Comparison of ENCODE assay signal across 8 cellular contexts in the genomic region with DNA sequence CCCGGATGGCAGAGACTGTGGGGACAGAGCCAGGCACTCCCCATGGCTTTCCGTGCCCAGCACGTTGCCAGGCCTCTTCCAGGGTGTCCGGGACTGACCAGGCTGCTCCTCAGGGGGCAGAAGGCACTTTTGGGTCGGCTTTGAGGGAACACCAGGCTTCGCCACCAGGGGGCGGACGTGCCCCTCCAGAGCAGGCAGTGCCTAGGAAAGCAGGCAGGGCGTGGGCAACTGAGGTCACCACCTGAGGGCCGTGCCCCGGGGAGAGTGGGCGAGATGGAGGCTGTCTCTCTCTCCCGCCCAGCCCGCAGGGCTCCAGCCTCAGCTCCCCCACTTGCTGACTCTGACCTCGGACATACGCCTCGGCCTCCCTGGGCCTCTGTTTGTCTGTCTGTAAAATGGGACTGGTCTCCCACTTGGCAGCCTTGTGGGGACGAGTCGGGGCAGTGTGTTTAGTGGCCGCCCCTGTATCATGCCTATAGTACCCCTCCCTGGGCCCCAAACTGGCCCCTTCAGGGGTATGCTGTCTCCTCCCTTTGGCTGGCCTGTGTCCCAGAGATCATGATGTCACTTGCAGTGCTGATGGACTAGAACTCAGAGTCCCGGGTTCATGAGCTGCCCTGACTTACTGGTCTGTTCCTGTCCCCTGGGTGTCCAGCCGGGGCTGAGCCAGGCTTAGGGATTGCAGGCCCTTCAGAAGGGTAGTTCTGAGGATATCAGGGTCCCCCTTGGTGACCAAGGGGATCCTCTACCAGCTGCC. TPM values are rescaled to one million over a fixed set of nuclear protein-coding genes. Genes with fewer than 3 reads are reported as not detected.
A peak's percentile ranks its signal among the peaks of the same experiment; 100 is the strongest.
DNase-seq lines count a peak whose midpoint lies in the region; ATAC-seq and TF ChIP-seq lines count a peak whose summit lies in the region.

No MANE protein-coding gene starts in this region.

- DNase-seq in HCEC 1CT (peak; percentile 40), RWPE2 (ENCODE audit: low spot score) (no peak), fibroblast of villous mesenchyme (ENCODE audit: low read depth) (peak; percentile 78), ovary (peak; percentile 73 to 91 (median 85)), thoracic aorta (ENCODE audit: low spot score) (no peak)
- DNase-seq in activated T-helper 2 cell treated with anti-CD3 and anti-CD28 coated beads, Interferon-gamma antibody, Interleukin-2, Interleukin-4, amounts not matched to agents 10 μg/mL and 5 μg/mL and 100 μg/mL, durations not matched to agents 14 hours and 24 hours and 36 hours (ENCODE audit: low spot score), result peak; percentile 70

- no peaks in the 10 kb centered on the region for H3K36me3 ChIP-seq in BLaER1
- no peaks in the 10 kb centered on the region for H3K36me3 ChIP-seq in RWPE2 (ENCODE audit: low read depth)
- H3K36me3 ChIP-seq in ovary, result no peaks in the 10 kb centered on the region
- H3K36me3 ChIP-seq in thoracic aorta, result no peaks in the 10 kb centered on the region

- H3K4me2 ChIP-seq in BLaER1, result peak overlapping the region; percentile 90

- TF ChIP-seq CTCF in RWPE2 (IDR thresholded peaks at IDR 0.05; ENCODE audit: poor library complexity, severe bottlenecking), result peak; percentile 87
- peak; percentile 94 for TF ChIP-seq CTCF in fibroblast of villous mesenchyme (IDR thresholded peaks at IDR 0.05; ENCODE audit: insufficient read depth, low read depth, low read length)
- TF ChIP-seq CTCF in ovary (IDR thresholded peaks at IDR 0.05), result peak; percentile 91 to 96 (median 94)
- TF ChIP-seq CTCF in thoracic aorta (IDR thresholded peaks at IDR 0.05), result peak; percentile 82

- no peaks in the 10 kb centered on the region for H3K9me3 Mint-ChIP-seq in activated T-helper 2 cell treated with anti-CD3 and anti-CD28 coated beads, Interferon-gamma antibody, Interleukin-2, Interleukin-4, amounts not matched to agents 10 μg/mL and 5 μg/mL and 100 μg/mL, durations not matched to agents 14 hours and 24 hours and 36 hours

- H3K27me3 ChIP-seq in BLaER1 (no peaks in the 10 kb centered on the region), RWPE2 (ENCODE audit: insufficient read depth, poor library complexity, severe bottlenecking) (no peaks in the 10 kb centered on the region), ovary (no peaks in the 10 kb centered on the region), thoracic aorta (replicated peaks; ENCODE audit: insufficient read depth) (no peaks in the 10 kb centered on the region)

- no peaks in the 10 kb centered on the region for H3K27me3 Mint-ChIP-seq in activated T-helper 2 cell treated with anti-CD3 and anti-CD28 coated beads, Interferon-gamma antibody, Interleukin-2, Interleukin-4, amounts not matched to agents 10 μg/mL and 5 μg/mL and 100 μg/mL, durations not matched to agents 14 hours and 24 hours and 36 hours (ENCODE audit: low read depth)

- no peaks in the 10 kb centered on the region for H3K36me3 Mint-ChIP-seq in activated T-helper 2 cell treated with anti-CD3 and anti-CD28 coated beads, Interferon-gamma antibody, Interleukin-2, Interleukin-4, amounts not matched to agents 10 μg/mL and 5 μg/mL and 100 μg/mL, durations not matched to agents 14 hours and 24 hours and 36 hours (ENCODE audit: low read depth)

- H3K27ac ChIP-seq in BLaER1 (peak overlapping the region; percentile 70), RWPE2 (ENCODE audit: poor library complexity, severe bottlenecking) (no peak overlapping the region), ovary (peak overlapping the region in 1 of 2 donors; percentile 35), thoracic aorta (no peak overlapping the region)

- no peak overlapping the region for H3K4me3 ChIP-seq in BLaER1
- no peak overlapping the region for H3K4me3 ChIP-seq in RWPE2 (ENCODE audit: severe bottlenecking)
- H3K4me3 ChIP-seq in fibroblast of villous mesenchyme (ENCODE audit: low read depth, low read length), result no peak overlapping the region
- H3K4me3 ChIP-seq in ovary, result no peak overlapping the region
- no peak overlapping the region for H3K4me3 ChIP-seq in thoracic aorta

- no peak overlapping the region for H3K4me3 Mint-ChIP-seq in activated T-helper 2 cell treated with anti-CD3 and anti-CD28 coated beads, Interferon-gamma antibody, Interleukin-2, Interleukin-4, amounts not matched to agents 10 μg/mL and 5 μg/mL and 100 μg/mL, durations not matched to agents 14 hours and 24 hours and 36 hours (ENCODE audit: low read depth)

- H3K4me1 ChIP-seq in BLaER1 (peaks cover 56% of the 10 kb centered on the region), RWPE2 (ENCODE audit: insufficient read depth, poor library complexity, severe bottlenecking) (no peaks in the 10 kb centered on the region), ovary (ENCODE audit: insufficient read depth) (peaks cover 10% of the 10 kb centered on the region), thoracic aorta (ENCODE audit: control insufficient read depth in 1 of 2, low read depth in 2 of 2) (peaks cover 2 to 4% of the 10 kb centered on the region in 2 donors)

- peak; percentile 70 for ATAC-seq in RWPE2 (ENCODE audit: low read depth)
- ATAC-seq in thoracic aorta (ENCODE audit: insufficient number of reproducible peaks, low FRiP score, low read depth), result no peak
- ATAC-seq in HG02678 (IDR thresholded peaks at IDR 0.05; ENCODE audit: unreplicated experiment), result no peak

- peaks cover 4% of the 10 kb centered on the region for H4K20me1 ChIP-seq in BLaER1

- whole genome bisulfite sequencing in ovary, 3 donors, result 20 to 25% (median 24%) methylated on average over 21 to 22 of the region's 22 CpGs

- TF ChIP-seq EP300 in ovary (IDR thresholded peaks at IDR 0.05), result no peak

- intact Hi-C loops in activated T-helper 2 cell treated with anti-CD3 and anti-CD28 coated beads, Interferon-gamma antibody, Interleukin-2, Interleukin-4, amounts not matched to agents 10 μg/mL and 5 μg/mL and 100 μg/mL, durations not matched to agents 14 hours and 24 hours and 36 hours (cut with micrococcal nuclease), result loop anchor here (1.0 kb wide), 1 partner anchor 38 kb away; no protein-coding TSS in a partner anchor
- intact Hi-C loops in ovary (cut with DNase I), result loop anchor here (1.0 to 5.0 kb wide), 4 partner anchors 37 to 395 kb away; no protein-coding TSS in a partner anchor

- no peak for TF ChIP-seq POLR2A in ovary (IDR thresholded peaks at IDR 0.05)

- peaks cover 3% of the 10 kb centered on the region for H3K4me1 Mint-ChIP-seq in activated T-helper 2 cell treated with anti-CD3 and anti-CD28 coated beads, Interferon-gamma antibody, Interleukin-2, Interleukin-4, amounts not matched to agents 10 μg/mL and 5 μg/mL and 100 μg/mL, durations not matched to agents 14 hours and 24 hours and 36 hours (ENCODE audit: low read depth)

- no peak overlapping the region for H3K27ac Mint-ChIP-seq in activated T-helper 2 cell treated with anti-CD3 and anti-CD28 coated beads, Interferon-gamma antibody, Interleukin-2, Interleukin-4, amounts not matched to agents 10 μg/mL and 5 μg/mL and 100 μg/mL, durations not matched to agents 14 hours and 24 hours and 36 hours

- peak overlapping the region; percentile 55; the same call in 1 of the 2 replicates for H3K9ac ChIP-seq in BLaER1

- H3K9me3 ChIP-seq in BLaER1 (no peaks in the 10 kb centered on the region), RWPE2 (ENCODE audit: severe bottlenecking) (no peaks in the 10 kb centered on the region), ovary (no peaks in the 10 kb centered on the region), thoracic aorta (no peaks in the 10 kb centered on the region)

RNA-seq across cellular contexts. Expression of gene PRR5, which starts 4.4 kb away (rescaled TPM):
- 19.8 TPM in 2 replicates for total RNA-seq in activated T-helper 2 cell treated with anti-CD3 and anti-CD28 coated beads, Interferon-gamma antibody, Interleukin-2, Interleukin-4, amounts not matched to agents 10 μg/mL and 5 μg/mL and 100 μg/mL, durations not matched to agents 14 hours and 24 hours and 36 hours
- total RNA-seq in fibroblast of villous mesenchyme, result 12.9 and 16.4 TPM in 2 replicates
- total RNA-seq in ovary, result 10 to 100 TPM in 6 of 7 donors, 1 to 10 TPM in 1; 6.7 to 21.1 (median 16.8) TPM
- 10 to 100 TPM in 1 of 2 donors, 1 to 10 TPM in 1; 4.0 to 17.3 TPM for polyA plus RNA-seq in ovary
- total RNA-seq in thoracic aorta, result 10 to 100 TPM in 1 of 2 donors, 1 to 10 TPM in 1; 7.3 to 30.0 TPM

RNA-seq across cellular contexts. Expression of gene ARHGAP8, which starts 54.8 kb away (rescaled TPM):
- total RNA-seq in activated T-helper 2 cell treated with anti-CD3 and anti-CD28 coated beads, Interferon-gamma antibody, Interleukin-2, Interleukin-4, amounts not matched to agents 10 μg/mL and 5 μg/mL and 100 μg/mL, durations not matched to agents 14 hours and 24 hours and 36 hours, result 0.30 and 1.1 TPM in 2 replicates
- under 0.01 and 0.97 TPM in 2 replicates for total RNA-seq in fibroblast of villous mesenchyme
- total RNA-seq in ovary, result 10 to 100 TPM in 1 of 7 donors, 1 to 10 TPM in 5, under 1 TPM in 1; 0.45 to 23.8 (median 2.7) TPM
- 1 to 10 TPM in 1 of 2 donors, under 1 TPM in 1; 0.94 to 2.1 TPM for polyA plus RNA-seq in ovary
- total RNA-seq in thoracic aorta, result 1 to 10 TPM; 1.2 to 4.0 TPM

Comparison
In these comparisons a context has a peak if more than half of its experiments do, and no peak if none do; other contexts are left out.
1. DNase-seq: peak in HCEC 1CT (single experiment), activated T-helper 2 cell treated with anti-CD3 and anti-CD28 coated beads, Interferon-gamma antibody, Interleukin-2, Interleukin-4, amounts not matched to agents 10 μg/mL and 5 μg/mL and 100 μg/mL, durations not matched to agents 14 hours and 24 hours and 36 hours (single experiment), fibroblast of villous mesenchyme (single experiment) and ovary (5 of 5); none in RWPE2 (single experiment) and thoracic aorta (single experiment).
2. Peak in every context shown above with its lines, with median percentiles within 50 percentile points of each other: CTCF ChIP-seq.